In the genomic region with DNA sequence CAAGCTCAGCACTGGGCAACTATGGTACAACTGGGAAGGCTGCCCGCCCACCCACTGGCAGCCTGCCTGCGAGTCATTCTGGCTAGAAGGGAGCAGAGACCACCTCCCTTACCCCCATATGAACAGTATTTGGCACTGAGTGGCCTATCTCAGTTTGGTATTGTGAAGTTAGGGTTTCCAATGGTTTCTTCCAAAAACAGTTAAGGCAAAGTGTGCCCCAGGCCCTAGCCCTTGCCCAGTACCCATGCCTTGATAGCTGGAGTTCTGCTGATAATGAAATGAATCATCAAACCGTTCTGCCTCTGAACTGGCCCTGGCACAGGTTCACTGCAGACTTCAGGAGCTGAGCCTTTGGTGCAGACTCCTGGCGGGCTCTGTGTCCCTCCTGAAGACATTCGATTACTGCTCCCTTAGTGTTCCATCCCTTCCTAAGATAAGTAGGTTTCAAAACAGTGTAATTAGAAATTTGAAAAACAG, we compare ENCODE assay signal across 25 cellular contexts.
DNase-seq lines count a peak whose midpoint lies in the region; ATAC-seq and TF ChIP-seq lines count a peak whose summit lies in the region.
"Had no signal": no experiment of that assay in that cellular context is flagged by ENCODE, and none has a peak within 500 bp of the region (broad histone marks: within the 10 kb centered on the region; RNA-seq: fewer than 3 reads in every experiment).

No MANE protein-coding gene starts in this region.

- intact Hi-C loops in adrenal gland (cut with DNase I) (no loop called here), posterior vena cava (cut with DNase I) (no loop called here)
- intact Hi-C loops in naive thymus-derived CD4-positive, alpha-beta T cell (cut with micrococcal nuclease): no loop called here

- no peaks in the 10 kb centered on the region for H3K36me3 ChIP-seq in CD4-positive, CD25-positive, alpha-beta regulatory T cell (ENCODE audit: control insufficient read depth, insufficient read depth, low read length)
- H3K36me3 ChIP-seq in adrenal gland (replicated peaks in 1 of 2): no peaks in the 10 kb centered on the region
- peaks cover 0 to 5% (median 0%) of the 10 kb centered on the region in 3 experiments for H3K36me3 ChIP-seq in naive thymus-derived CD4-positive, alpha-beta T cell (ENCODE audit: control insufficient read depth in 2 of 3, insufficient read depth in 3 of 3, low read length in 3 of 3)

- POLR2A ChIA-PET in naive thymus-derived CD4-positive, alpha-beta T cell (lab: Charles Lee): no interaction called here

- WGBS in adrenal gland, 4 donors: 62 to 82% (median 66%) methylated on average over 4 to 5 of the region's 5 CpGs

- peak overlapping the region in 2 of 3 donors; percentile 39 to 54 for H3K27ac Mint-ChIP-seq in CD4-positive, CD25-positive, alpha-beta regulatory T cell
- H3K27ac Mint-ChIP-seq in naive thymus-derived CD4-positive, alpha-beta T cell: peak overlapping the region in 8 of 9 donors; percentile 5 to 88 (median 51)
- no peak overlapping the region for H3K27ac Mint-ChIP-seq in T-helper 2 cell treated with Interferon-gamma antibody and Interleukin-4, amounts not matched to agents 5 μg/mL and 100 μg/mL, for 36 hours
- H3K27ac Mint-ChIP-seq: activated CD4-positive, alpha-beta T cell treated with anti-CD3 and anti-CD28 coated beads for 36 hours; GM23338; stimulated activated naive B cell treated with anti-CD40 and anti-IgM and Interleukin-4, amounts not matched to agents 10 μg/mL and 1 μg/mL and 100 μg/mL, for 72 hours had no signal

- no peaks in the 10 kb centered on the region for H3K27me3 Mint-ChIP-seq in CD4-positive, CD25-positive, alpha-beta regulatory T cell
- peaks cover 0 to 22% (median 0%) of the 10 kb centered on the region in 5 donors for H3K27me3 Mint-ChIP-seq in naive thymus-derived CD4-positive, alpha-beta T cell
- H3K27me3 Mint-ChIP-seq in T-helper 2 cell treated with Interferon-gamma antibody and Interleukin-4, amounts not matched to agents 5 μg/mL and 100 μg/mL, for 36 hours (ENCODE audit: low read depth): peaks cover 52% of the 10 kb centered on the region
- H3K27me3 Mint-ChIP-seq: activated CD4-positive, alpha-beta T cell treated with anti-CD3 and anti-CD28 coated beads for 36 hours; stimulated activated naive B cell treated with anti-CD40 and anti-IgM and Interleukin-4, amounts not matched to agents 10 μg/mL and 1 μg/mL and 100 μg/mL, for 72 hours had no signal

- H3K4me1 ChIP-seq in CD4-positive, CD25-positive, alpha-beta regulatory T cell (ENCODE audit: control insufficient read depth, insufficient read depth, low read length, poor library complexity, severe bottlenecking): peaks cover 10% of the 10 kb centered on the region
- H3K4me1 ChIP-seq in adrenal gland (replicated peaks in 1 of 2): peaks cover 4 to 9% of the 10 kb centered on the region in 2 donors
- H3K4me1 ChIP-seq in naive thymus-derived CD4-positive, alpha-beta T cell (ENCODE audit: control insufficient read depth in 2 of 2, insufficient read depth in 2 of 2, low read length in 2 of 2): peaks cover 0 to 17% of the 10 kb centered on the region in 2 donors
- H3K4me1 ChIP-seq: ascending aorta, foreskin keratinocyte had no signal

- ATAC-seq in CD4-positive, CD25-positive, alpha-beta regulatory T cell (ENCODE audit: low read depth in 2 of 2): no peak
- no peak for ATAC-seq in naive thymus-derived CD4-positive, alpha-beta T cell
- ATAC-seq: activated CD4-positive, alpha-beta T cell treated with anti-CD3 and anti-CD28 coated beads for 36 hours; foreskin keratinocyte; GM23338; left lung; stimulated activated naive B cell treated with anti-CD40 and anti-IgM and Interleukin-4, amounts not matched to agents 10 μg/mL and 1 μg/mL and 100 μg/mL, for 72 hours had no signal

- peaks cover 0 to 16% (median 5%) of the 10 kb centered on the region in 4 donors for H3K4me1 Mint-ChIP-seq in CD4-positive, CD25-positive, alpha-beta regulatory T cell
- peaks cover 19 to 31% (median 27%) of the 10 kb centered on the region in 7 donors for H3K4me1 Mint-ChIP-seq in naive thymus-derived CD4-positive, alpha-beta T cell
- peaks cover 18% of the 10 kb centered on the region for H3K4me1 Mint-ChIP-seq in T-helper 2 cell treated with Interferon-gamma antibody and Interleukin-4, amounts not matched to agents 5 μg/mL and 100 μg/mL, for 36 hours (ENCODE audit: low read depth)

- no peaks in the 10 kb centered on the region for H3K9me3 ChIP-seq in CD4-positive, CD25-positive, alpha-beta regulatory T cell (ENCODE audit: control insufficient read depth in 2 of 2, low read length in 2 of 2)
- no peaks in the 10 kb centered on the region for H3K9me3 ChIP-seq in adrenal gland (replicated peaks in 1 of 3)
- no peaks in the 10 kb centered on the region for H3K9me3 ChIP-seq in naive thymus-derived CD4-positive, alpha-beta T cell (ENCODE audit: control insufficient read depth in 2 of 3, low read length in 3 of 3)
- H3K9me3 ChIP-seq: ascending aorta, left lung, spleen, testis had no signal

- H3K4me3 Mint-ChIP-seq in CD4-positive, CD25-positive, alpha-beta regulatory T cell: no peak overlapping the region
- peak overlapping the region in 5 of 10 donors; percentile 54 to 76 (median 58) for H3K4me3 Mint-ChIP-seq in naive thymus-derived CD4-positive, alpha-beta T cell
- H3K4me3 Mint-ChIP-seq in T-helper 2 cell treated with Interferon-gamma antibody and Interleukin-4, amounts not matched to agents 5 μg/mL and 100 μg/mL, for 36 hours: no peak overlapping the region
- H3K4me3 Mint-ChIP-seq: activated CD4-positive, alpha-beta T cell treated with anti-CD3 and anti-CD28 coated beads for 36 hours; GM23338; naive B cell; stimulated activated naive B cell treated with anti-CD40 and anti-IgM and Interleukin-4, amounts not matched to agents 10 μg/mL and 1 μg/mL and 100 μg/mL, for 72 hours had no signal

- no peak for TF ChIP-seq POLR2A in adrenal gland (IDR thresholded peaks at IDR 0.05)

- no peak for TF ChIP-seq CTCF in adrenal gland (IDR thresholded peaks at IDR 0.05)

- no peak for DNase-seq in CD4-positive, CD25-positive, alpha-beta regulatory T cell
- DNase-seq in COLO668 (lab: John Stamatoyannopoulos, UW; ENCODE audit: unreplicated experiment): peak; percentile 17
- peak in 5 of 7 donors; percentile 48 to 64 (median 56) for DNase-seq in adrenal gland
- no peak for DNase-seq in naive thymus-derived CD4-positive, alpha-beta T cell
- DNase-seq in posterior vena cava (ENCODE audit: low spot score): no peak
- no peak for DNase-seq in T-helper 2 cell treated with Interferon-gamma antibody and Interleukin-4, amounts not matched to agents 5 μg/mL and 100 μg/mL, for 36 hours (ENCODE audit: low spot score)
- DNase-seq in KG1 (lab: John Stamatoyannopoulos, UW): no peak
- DNase-seq: activated CD4-positive, alpha-beta T cell treated with anti-CD3 and anti-CD28 coated beads for 36 hours; activated naive CD4-positive, alpha-beta T cell treated with Interleukin-2 at 50 U/mL for 16 hours; activated T-cell treated with anti-CD3 and anti-CD28 coated beads, Interleukin-2, amount 50 U/mL, for 48 hours; effector memory CD4-positive, alpha-beta T cell; foreskin keratinocyte; IMR-90; left lung; MM.1S; naive B cell; NCI-H1417 treated with DMSO at 0.1 percent for 48 hours; NCI-H524 treated with DMSO at 0.1 percent for 48 hours; spleen; stimulated activated CD4-positive, alpha-beta T cell treated with anti-CD3 and anti-CD28 coated beads, Interleukin-4, amount 100 ng/mL, for 1 hour; stimulated activated naive B cell treated with anti-CD40 and anti-IgM and Interleukin-4, amounts not matched to agents 10 μg/mL and 1 μg/mL and 100 μg/mL, for 72 hours; testis had no signal

- CTCF ChIA-PET in naive thymus-derived CD4-positive, alpha-beta T cell (lab: Charles Lee): no interaction called here

- H3K27me3 ChIP-seq in CD4-positive, CD25-positive, alpha-beta regulatory T cell (ENCODE audit: control insufficient read depth, insufficient read depth, low read length): no peaks in the 10 kb centered on the region
- no peaks in the 10 kb centered on the region for H3K27me3 ChIP-seq in adrenal gland
- no peaks in the 10 kb centered on the region for H3K27me3 ChIP-seq in naive thymus-derived CD4-positive, alpha-beta T cell (ENCODE audit: control insufficient read depth in 2 of 2, insufficient read depth in 2 of 2, low read length in 2 of 2)
- H3K27me3 ChIP-seq: ascending aorta, foreskin keratinocyte, hepatocyte, left lung, spleen, testis had no signal

- no peak overlapping the region for H3K27ac ChIP-seq in CD4-positive, CD25-positive, alpha-beta regulatory T cell (ENCODE audit: insufficient read depth, low read length, poor library complexity, severe bottlenecking)
- H3K27ac ChIP-seq in adrenal gland: no peak overlapping the region
- no peak overlapping the region for H3K27ac ChIP-seq in naive thymus-derived CD4-positive, alpha-beta T cell (ENCODE audit: low read depth, low read length)
- H3K27ac ChIP-seq: ascending aorta, foreskin keratinocyte, hepatocyte, testis had no signal

- no peak overlapping the region for H3K4me3 ChIP-seq in CD4-positive, CD25-positive, alpha-beta regulatory T cell (ENCODE audit: low read depth, low read length)
- no peak overlapping the region for H3K4me3 ChIP-seq in adrenal gland
- H3K4me3 ChIP-seq in naive thymus-derived CD4-positive, alpha-beta T cell (ENCODE audit: low read length): no peak overlapping the region
- H3K4me3 ChIP-seq: ascending aorta, GM23338, hepatocyte, left lung, spleen, testis had no signal

- H3K36me3 Mint-ChIP-seq in CD4-positive, CD25-positive, alpha-beta regulatory T cell: peaks cover 7% of the 10 kb centered on the region
- peaks cover 0 to under 1% (median 0%) of the 10 kb centered on the region in 5 donors for H3K36me3 Mint-ChIP-seq in naive thymus-derived CD4-positive, alpha-beta T cell
- H3K36me3 Mint-ChIP-seq in T-helper 2 cell treated with Interferon-gamma antibody and Interleukin-4, amounts not matched to agents 5 μg/mL and 100 μg/mL, for 36 hours (ENCODE audit: low read depth): no peaks in the 10 kb centered on the region

- no peaks in the 10 kb centered on the region for H3K9me3 Mint-ChIP-seq in CD4-positive, CD25-positive, alpha-beta regulatory T cell
- H3K9me3 Mint-ChIP-seq in naive thymus-derived CD4-positive, alpha-beta T cell: no peaks in the 10 kb centered on the region
- H3K9me3 Mint-ChIP-seq in T-helper 2 cell treated with Interferon-gamma antibody and Interleukin-4, amounts not matched to agents 5 μg/mL and 100 μg/mL, for 36 hours: no peaks in the 10 kb centered on the region
- H3K9me3 Mint-ChIP-seq: GM23338; naive B cell; stimulated activated naive B cell treated with anti-CD40 and anti-IgM and Interleukin-4, amounts not matched to agents 10 μg/mL and 1 μg/mL and 100 μg/mL, for 72 hours had no signal

Comparison
In these comparisons a context has a peak if more than half of its experiments do, and no peak if none do; other contexts are left out.
1. DNase-seq: peak in COLO668 (single experiment) and adrenal gland (5 of 7); none in CD4-positive, CD25-positive, alpha-beta regulatory T cell (0 of 3), naive thymus-derived CD4-positive, alpha-beta T cell (0 of 9), posterior vena cava (single experiment), T-helper 2 cell treated with Interferon-gamma antibody and Interleukin-4, amounts not matched to agents 5 μg/mL and 100 μg/mL, for 36 hours (single experiment) and KG1 (single experiment).